Comparison of ENCODE assay signal across 8 cellular contexts in genomic region chr3:42071720-42072582, GRCh38. TPM values are rescaled to one million over a fixed set of nuclear protein-coding genes. Genes with fewer than 3 reads are reported as not detected.
A peak's percentile ranks its signal among the peaks of the same experiment; 100 is the strongest.
DNase-seq lines count a peak whose midpoint lies in the region; ATAC-seq and TF ChIP-seq lines count a peak whose summit lies in the region.

No MANE protein-coding gene starts in this region.

- H3K4me3 ChIP-seq in PC-9, result no peak overlapping the region

- peaks cover 6% of the 10 kb centered on the region for H3K36me3 Mint-ChIP-seq in activated CD4-positive, alpha-beta memory T cell treated with anti-CD3 and anti-CD28 coated beads, Interleukin-2, amount 10 ng/mL, durations not matched to agents 7 days and 5 days (ENCODE audit: low read depth)

- H3K27me3 ChIP-seq in PC-9 (ENCODE audit: insufficient read depth, low read depth), result no peaks in the 10 kb centered on the region

- no peak overlapping the region for H2AFZ ChIP-seq in PC-9

- H3K4me1 Mint-ChIP-seq in activated CD4-positive, alpha-beta memory T cell treated with anti-CD3 and anti-CD28 coated beads, Interleukin-2, amount 10 ng/mL, durations not matched to agents 7 days and 5 days, result no peaks in the 10 kb centered on the region

- peak; percentile 53 for ATAC-seq in GM21528 (IDR thresholded peaks at IDR 0.05; ENCODE audit: low FRiP score, unreplicated experiment)

- no peak overlapping the region for H3K27ac Mint-ChIP-seq in activated CD4-positive, alpha-beta memory T cell treated with anti-CD3 and anti-CD28 coated beads, Interleukin-2, amount 10 ng/mL, durations not matched to agents 7 days and 5 days

- no peaks in the 10 kb centered on the region for H3K9me2 ChIP-seq in PC-9 (ENCODE audit: insufficient read depth)

- no peaks in the 10 kb centered on the region for H3K4me1 ChIP-seq in PC-9 (replicated peaks; ENCODE audit: insufficient read depth)

- intact Hi-C loops in PC-9 (cut with micrococcal nuclease; ENCODE audit: unreplicated experiment), result no loop called here

- BruUV-seq in PC-9 (replicated peaks; lab: Mats Ljungman, UMichigan), result no TSS peak

- H3K79me2 ChIP-seq in PC-9 (ENCODE audit: low read depth), result no peaks in the 10 kb centered on the region

- no peak overlapping the region for H3K27ac ChIP-seq in PC-9

- no peaks in the 10 kb centered on the region for H3K27me3 Mint-ChIP-seq in activated CD4-positive, alpha-beta memory T cell treated with anti-CD3 and anti-CD28 coated beads, Interleukin-2, amount 10 ng/mL, durations not matched to agents 7 days and 5 days

- no peaks in the 10 kb centered on the region for H4K20me1 ChIP-seq in PC-9 (ENCODE audit: insufficient read depth)

- no peak for TF ChIP-seq CTCF in PC-9 (conservative IDR thresholded peaks at IDR 0.05)

- no peak overlapping the region for H3K4me2 ChIP-seq in PC-9

- H3K36me3 ChIP-seq in PC-9 (ENCODE audit: low read depth), result no peaks in the 10 kb centered on the region

- no peaks in the 10 kb centered on the region for H3F3A ChIP-seq in PC-9 (ENCODE audit: insufficient read depth, low read depth)

- CTCF ChIA-PET in PC-9 (lab: Charles Lee), result no interaction called here
- CTCF ChIA-PET in activated CD4-positive, alpha-beta memory T cell treated with anti-CD3 and anti-CD28 coated beads, Interleukin-2, amount 10 ng/mL, durations not matched to agents 7 days and 5 days (lab: Charles Lee), result interaction anchor here (0.6 kb wide), 1 partner anchor 1493 kb away, joined by 4 read pairs; no protein-coding TSS in a partner anchor

- no peaks in the 10 kb centered on the region for H3K9me3 ChIP-seq in PC-9 (ENCODE audit: insufficient read depth, low read depth)

- DNase-seq in Ammon's horn (ENCODE audit: low spot score) (peak; percentile 91), NCI-H1092 treated with DMSO at 0.1 percent for 48 hours (lab: John Stamatoyannopoulos, UW) (peak; percentile 75), UCSD-AML1 (lab: John Stamatoyannopoulos, UW; ENCODE audit: unreplicated experiment) (peak; percentile 67), foreskin melanocyte (peak; percentile 82), occipital lobe (lab: John Stamatoyannopoulos, UW) (peak; percentile 90), PC-9 (no peak)
- DNase-seq in activated CD4-positive, alpha-beta memory T cell treated with anti-CD3 and anti-CD28 coated beads, Interleukin-2, amount 10 ng/mL, durations not matched to agents 7 days and 5 days, result no peak

- no peak overlapping the region for H3K4me3 Mint-ChIP-seq in activated CD4-positive, alpha-beta memory T cell treated with anti-CD3 and anti-CD28 coated beads, Interleukin-2, amount 10 ng/mL, durations not matched to agents 7 days and 5 days

- H3K9me3 Mint-ChIP-seq in activated CD4-positive, alpha-beta memory T cell treated with anti-CD3 and anti-CD28 coated beads, Interleukin-2, amount 10 ng/mL, durations not matched to agents 7 days and 5 days, result peaks cover 3% of the 10 kb centered on the region

- POLR2A ChIA-PET in PC-9 (lab: Charles Lee; ENCODE audit: unreplicated experiment), result interaction anchor here (0.7 kb wide), 1 partner anchor 767 kb away, joined by 3 read pairs; no protein-coding TSS in a partner anchor
- POLR2A ChIA-PET in activated CD4-positive, alpha-beta memory T cell treated with anti-CD3 and anti-CD28 coated beads, Interleukin-2, amount 10 ng/mL, durations not matched to agents 7 days and 5 days (lab: Charles Lee), result no interaction called here

RNA-seq across cellular contexts. Expression of gene TRAK1, which starts 19.2 kb away (rescaled TPM):
- total RNA-seq in occipital lobe (46.3 TPM), PC-9 (2021) (43.4 and 46.8 TPM in 2 replicates)
- 10 to 100 TPM; 23.7 to 25.9 TPM for total RNA-seq in activated CD4-positive, alpha-beta memory T cell treated with anti-CD3 and anti-CD28 coated beads, Interleukin-2, amount 10 ng/mL, durations not matched to agents 7 days and 5 days

Comparison
In these comparisons a context has a peak if more than half of its experiments do, and no peak if none do; other contexts are left out.
1. DNase-seq: peak in Ammon's horn (single experiment), NCI-H1092 treated with DMSO at 0.1 percent for 48 hours (single experiment), UCSD-AML1 (single experiment), foreskin melanocyte (single experiment) and occipital lobe (single experiment); none in PC-9 (0 of 2) and activated CD4-positive, alpha-beta memory T cell treated with anti-CD3 and anti-CD28 coated beads, Interleukin-2, amount 10 ng/mL, durations not matched to agents 7 days and 5 days (single experiment).